Comparison of ENCODE assay signal across 20 cellular contexts in genomic region chr19:38880076-38880881, GRCh38. TPM values are rescaled to one million over a fixed set of nuclear protein-coding genes. Genes with fewer than 3 reads are reported as not detected.
DNase-seq lines count a peak whose midpoint lies in the region; ATAC-seq and TF ChIP-seq lines count a peak whose summit lies in the region.
"Had no signal": no experiment of that assay in that cellular context is flagged by ENCODE, and none has a peak within 500 bp of the region (broad histone marks: within the 10 kb centered on the region; RNA-seq: fewer than 3 reads in every experiment).

No MANE protein-coding gene starts in this region.

- H3K4me1 ChIP-seq in neural progenitor cell (peaks cover 8% of the 10 kb centered on the region), PC-9 (replicated peaks; ENCODE audit: insufficient read depth) (peaks cover 23% of the 10 kb centered on the region)

- no peak overlapping the region for H3K4me3 Mint-ChIP-seq in activated T-cell treated with anti-CD3 and anti-CD28 coated beads, Interleukin-2, amount 50 U/mL, for 24 hours
- peak overlapping the region; percentile 46 for H3K4me3 Mint-ChIP-seq in central memory CD8-positive, alpha-beta T cell
- peak overlapping the region; percentile 21 for H3K4me3 Mint-ChIP-seq in neural progenitor cell

- H3K36me3 Mint-ChIP-seq in activated T-cell treated with anti-CD3 and anti-CD28 coated beads, Interleukin-2, amount 50 U/mL, for 24 hours (ENCODE audit: low read depth) = peaks cover 32% of the 10 kb centered on the region
- H3K36me3 Mint-ChIP-seq in central memory CD8-positive, alpha-beta T cell (ENCODE audit: insufficient read depth) = peaks cover 26% of the 10 kb centered on the region
- no peaks in the 10 kb centered on the region for H3K36me3 Mint-ChIP-seq in neural progenitor cell

- POLR2A ChIA-PET in PC-9 (lab: Charles Lee; ENCODE audit: unreplicated experiment) = no interaction called here

- no peak overlapping the region for H3K9ac ChIP-seq in neural progenitor cell

- no peak for DNase-seq in activated T-cell treated with anti-CD3 and anti-CD28 coated beads, Interleukin-2, amount 50 U/mL, for 24 hours
- no peak for DNase-seq in activated T-cell treated with anti-CD3 and anti-CD28 coated beads, Interleukin-2, amount 50 U/mL, for 1 hour
- DNase-seq in central memory CD8-positive, alpha-beta T cell (ENCODE audit: low spot score in 2 of 2) = no peak
- DNase-seq in neural progenitor cell (ENCODE audit: low spot score) (peak; percentile 31), NOMO-1 treated with DMSO at 0.1 percent for 48 hours (lab: John Stamatoyannopoulos, UW; ENCODE audit: unreplicated experiment) (no peak), PC-9 (no peak)
- no peak for DNase-seq in activated CD4-positive, CD25-positive, alpha-beta regulatory T cell (lab: John Stamatoyannopoulos, UW)
- DNase-seq: erythroblast; NCI-H1694; NCI-H226; NK-92 treated with Interleukin-12 subunit alpha and Interleukin-12 subunit beta, amount 100 ng/mL, for 24 hours; nucleus accumbens; stimulated activated naive CD4-positive, alpha-beta T cell treated with Interleukin-2 at 50 U/mL for 16 hours had no signal

- H2AFZ ChIP-seq in neural progenitor cell (replicated peaks) (no peak overlapping the region), PC-9 (no peak overlapping the region)

- ATAC-seq in central memory CD8-positive, alpha-beta T cell (replicated peaks; ENCODE audit: extremely low read depth, poor library complexity, severe bottlenecking) = no peak
- ATAC-seq: gastroesophageal sphincter, left lung, right cardiac atrium had no signal

- H3K4me2 ChIP-seq in neural progenitor cell (no peak overlapping the region), PC-9 (no peak overlapping the region)

- intact Hi-C loops in PC-9 (cut with micrococcal nuclease; ENCODE audit: unreplicated experiment) = no loop called here

- H3K4me1 Mint-ChIP-seq in activated T-cell treated with anti-CD3 and anti-CD28 coated beads, Interleukin-2, amount 50 U/mL, for 24 hours (ENCODE audit: low read depth) = peaks cover 37% of the 10 kb centered on the region
- peaks cover 31% of the 10 kb centered on the region for H3K4me1 Mint-ChIP-seq in central memory CD8-positive, alpha-beta T cell
- H3K4me1 Mint-ChIP-seq in neural progenitor cell = peaks cover 8% of the 10 kb centered on the region

- H3K9me3 Mint-ChIP-seq in activated T-cell treated with anti-CD3 and anti-CD28 coated beads, Interleukin-2, amount 50 U/mL, for 24 hours = no peaks in the 10 kb centered on the region
- H3K9me3 Mint-ChIP-seq in central memory CD8-positive, alpha-beta T cell = no peaks in the 10 kb centered on the region
- no peaks in the 10 kb centered on the region for H3K9me3 Mint-ChIP-seq in neural progenitor cell

- H3F3A ChIP-seq in neural progenitor cell (ENCODE audit: low read depth) = no peaks in the 10 kb centered on the region
- 0 out of 2 replicates have a peak, but pooled peaks cover 3% of the 10 kb centered on the region for H3F3A ChIP-seq in PC-9 (ENCODE audit: insufficient read depth, low read depth)

- no peaks in the 10 kb centered on the region for H3K9me2 ChIP-seq in PC-9 (ENCODE audit: insufficient read depth)

- H3K4me3 ChIP-seq in neural progenitor cell (no peak overlapping the region), PC-9 (no peak overlapping the region)
- H3K4me3 ChIP-seq: gastroesophageal sphincter, left lung, upper lobe of left lung had no signal

- H3K27ac ChIP-seq in KOPT-K1 (ENCODE audit: low read depth, low read length, poor library complexity, severe bottlenecking) = peak overlapping the region; percentile 9
- H3K27ac ChIP-seq in neural progenitor cell = no peak overlapping the region
- H3K27ac ChIP-seq in PC-9 = no peak overlapping the region
- H3K27ac ChIP-seq: gastroesophageal sphincter, left lung, upper lobe of left lung had no signal

- CTCF ChIA-PET in PC-9 (lab: Charles Lee) = no interaction called here

- H4K20me1 ChIP-seq in neural progenitor cell (ENCODE audit: low read depth) (no peaks in the 10 kb centered on the region), PC-9 (ENCODE audit: insufficient read depth) (no peaks in the 10 kb centered on the region)

- BruUV-seq in PC-9 (replicated peaks; lab: Mats Ljungman, UMichigan) = no TSS peak

- peak overlapping the region; percentile 99 for H3K27ac Mint-ChIP-seq in activated T-cell treated with anti-CD3 and anti-CD28 coated beads, Interleukin-2, amount 50 U/mL, for 24 hours
- no peak overlapping the region for H3K27ac Mint-ChIP-seq in central memory CD8-positive, alpha-beta T cell (ENCODE audit: low read depth)
- H3K27ac Mint-ChIP-seq in neural progenitor cell = no peak overlapping the region

- H3K27me3 Mint-ChIP-seq in activated T-cell treated with anti-CD3 and anti-CD28 coated beads, Interleukin-2, amount 50 U/mL, for 24 hours = no peaks in the 10 kb centered on the region
- H3K27me3 Mint-ChIP-seq in central memory CD8-positive, alpha-beta T cell = no peaks in the 10 kb centered on the region
- H3K27me3 Mint-ChIP-seq in neural progenitor cell (ENCODE audit: insufficient read depth, low read depth) = peaks cover 8% of the 10 kb centered on the region

- TF ChIP-seq CTCF in neural progenitor cell (IDR thresholded peaks at IDR 0.05) (no peak), PC-9 (conservative IDR thresholded peaks at IDR 0.05) (no peak)

- no peaks in the 10 kb centered on the region for H3K27me3 ChIP-seq in neural progenitor cell
- no peaks in the 10 kb centered on the region for H3K27me3 ChIP-seq in PC-9 (ENCODE audit: insufficient read depth, low read depth)
- H3K27me3 ChIP-seq: gastroesophageal sphincter, left lung, upper lobe of left lung had no signal

- H3K79me2 ChIP-seq in neural progenitor cell (ENCODE audit: low read depth) (no peaks in the 10 kb centered on the region), PC-9 (ENCODE audit: low read depth) (no peaks in the 10 kb centered on the region)

- no peaks in the 10 kb centered on the region for H3K9me3 ChIP-seq in KOPT-K1 (ENCODE audit: insufficient read depth, low read length, poor library complexity, severe bottlenecking)
- H3K9me3 ChIP-seq in neural progenitor cell (ENCODE audit: low read depth) = no peaks in the 10 kb centered on the region
- no peaks in the 10 kb centered on the region for H3K9me3 ChIP-seq in PC-9 (ENCODE audit: insufficient read depth, low read depth)
- H3K9me3 ChIP-seq: gastroesophageal sphincter, left lung, upper lobe of left lung had no signal

- H3K36me3 ChIP-seq in KOPT-K1 (ENCODE audit: insufficient read depth, low read length) (peaks cover 15% of the 10 kb centered on the region; the same call in 1 of the 2 replicates), neural progenitor cell (no peaks in the 10 kb centered on the region), PC-9 (ENCODE audit: low read depth) (no peaks in the 10 kb centered on the region)

RNA-seq across cellular contexts. Expression of gene RINL, which starts 2.2 kb away (rescaled TPM):
- 4.7 and 5.4 TPM in 2 replicates for total RNA-seq in neural progenitor cell (ENCODE audit: low replicate concordance)
- 10.3 and 14.6 TPM in 2 replicates for total RNA-seq in PC-9 (2021)

RNA-seq across cellular contexts. Expression of gene SIRT2, which starts 19.1 kb away (rescaled TPM):
- 10.9 and 15.2 TPM in 2 replicates for total RNA-seq in neural progenitor cell (ENCODE audit: low replicate concordance)
- total RNA-seq in PC-9 (2021) = 29.6 and 32.9 TPM in 2 replicates

RNA-seq across cellular contexts. Expression of gene NFKBIB, which starts 19.5 kb away (rescaled TPM):
- 8.3 and 11.5 TPM in 2 replicates for total RNA-seq in neural progenitor cell (ENCODE audit: low replicate concordance)
- 18.8 and 21.6 TPM in 2 replicates for total RNA-seq in PC-9 (2021)

RNA-seq across cellular contexts. Expression of gene HNRNPL, which starts 30.5 kb away (rescaled TPM):
- total RNA-seq in neural progenitor cell (ENCODE audit: low replicate concordance) = 436 and 583 TPM in 2 replicates
- 368 and 443 TPM in 2 replicates for total RNA-seq in PC-9 (2021)

RNA-seq across cellular contexts. Expression of gene CCER2, which starts 31.7 kb away (rescaled TPM):
- total RNA-seq in neural progenitor cell (ENCODE audit: low replicate concordance) (1.1 and 1.3 TPM in 2 replicates), PC-9 (2021) (1.8 and 2.1 TPM in 2 replicates)
- total RNA-seq: dermis microvascular lymphatic vessel endothelial cell, left lung, MCF 10A had no signal
